ENCODE assay signal across 8 cellular contexts in genomic region chr15:90071220-90071807, GRCh38. TPM values are rescaled to one million over a fixed set of nuclear protein-coding genes. Genes with fewer than 3 reads are reported as not detected.
A peak's percentile ranks its signal among the peaks of the same experiment; 100 is the strongest.
DNase-seq lines count a peak whose midpoint lies in the region; ATAC-seq and TF ChIP-seq lines count a peak whose summit lies in the region.

No MANE protein-coding gene starts in this region.

- H3K9me3 ChIP-seq in effector memory CD4-positive, alpha-beta T cell (ENCODE audit: control insufficient read depth, low read length), result no peaks in the 10 kb centered on the region

- H3K4me3 Mint-ChIP-seq in activated CD8-positive, alpha-beta T cell treated with anti-CD3 and anti-CD28 coated beads, Interleukin-2, amount 10 ng/mL, durations not matched to agents 7 days and 5 days, result no peak overlapping the region
- H3K4me3 Mint-ChIP-seq in mesothelial cell of epicardium, result no peak overlapping the region

- no peaks in the 10 kb centered on the region for H3K27me3 Mint-ChIP-seq in activated CD8-positive, alpha-beta T cell treated with anti-CD3 and anti-CD28 coated beads, Interleukin-2, amount 10 ng/mL, durations not matched to agents 7 days and 5 days (ENCODE audit: low read depth)
- H3K27me3 Mint-ChIP-seq in mesothelial cell of epicardium (ENCODE audit: low read depth), result no peaks in the 10 kb centered on the region

- H3K4me1 ChIP-seq in effector memory CD4-positive, alpha-beta T cell (ENCODE audit: control insufficient read depth, insufficient read depth, low read length, poor library complexity, severe bottlenecking), result no peaks in the 10 kb centered on the region

- in situ Hi-C loops in G401 (cut with HindIII; ENCODE audit: low sequenced_read_pairs), result no loop called here

- no peak overlapping the region for H3K27ac Mint-ChIP-seq in activated CD8-positive, alpha-beta T cell treated with anti-CD3 and anti-CD28 coated beads, Interleukin-2, amount 10 ng/mL, durations not matched to agents 7 days and 5 days
- no peak overlapping the region for H3K27ac Mint-ChIP-seq in mesothelial cell of epicardium

- ATAC-seq in HG03159 (IDR thresholded peaks at IDR 0.05; ENCODE audit: unreplicated experiment), result peak; percentile 65
- ATAC-seq in activated CD8-positive, alpha-beta T cell treated with anti-CD3 and anti-CD28 coated beads, Interleukin-2, amount 10 ng/mL, durations not matched to agents 7 days and 5 days, result peak; percentile 86

- DNase-seq in G401 (ENCODE audit: low spot score), result peak; percentile 60
- DNase-seq in NCI-H748 treated with DMSO at 0.1 percent for 48 hours (lab: John Stamatoyannopoulos, UW), result peak; percentile 18
- peak; percentile 90 for DNase-seq in activated CD8-positive, alpha-beta T cell treated with anti-CD3 and anti-CD28 coated beads, Interleukin-2, amount 10 ng/mL, durations not matched to agents 7 days and 5 days
- DNase-seq in effector memory CD4-positive, alpha-beta T cell, result peak; percentile 48 to 66 (median 54)
- DNase-seq in mesothelial cell of epicardium (ENCODE audit: low spot score in 2 of 2, unreplicated experiment in 2 of 2), result peak in 1 of 2 experiments; percentile 72
- peak; percentile 62 to 65 for DNase-seq in stimulated activated CD8-positive, alpha-beta memory T cell treated with anti-CD3 and anti-CD28 coated beads, Interleukin-4, amount 100 ng/mL, for 4 hours (ENCODE audit: low read depth in 2 of 2, low spot score in 1 of 2)
- DNase-seq in NCI-H2107 treated with DMSO at 0.1 percent for 48 hours (lab: John Stamatoyannopoulos, UW; ENCODE audit: unreplicated experiment), result no peak

- no peak overlapping the region for H3K27ac ChIP-seq in effector memory CD4-positive, alpha-beta T cell (ENCODE audit: insufficient read depth, low read length, poor library complexity, severe bottlenecking)

- H3K36me3 ChIP-seq in effector memory CD4-positive, alpha-beta T cell (ENCODE audit: control insufficient read depth, insufficient read depth, low read length), result peaks cover 23% of the 10 kb centered on the region

- peak; percentile 76 for TF ChIP-seq CTCF in mesothelial cell of epicardium (IDR thresholded peaks at IDR 0.05; ENCODE audit: unreplicated experiment)

- POLR2A ChIA-PET in activated CD8-positive, alpha-beta T cell treated with anti-CD3 and anti-CD28 coated beads, Interleukin-2, amount 10 ng/mL, durations not matched to agents 7 days and 5 days (lab: Charles Lee), result interaction anchor here (0.5 to 1.3 kb wide), 3 partner anchors 85 to 231 kb away, joined by 3 read pairs; partner anchors contain the start of gene AP3S2

- no peaks in the 10 kb centered on the region for H3K9me3 Mint-ChIP-seq in activated CD8-positive, alpha-beta T cell treated with anti-CD3 and anti-CD28 coated beads, Interleukin-2, amount 10 ng/mL, durations not matched to agents 7 days and 5 days (ENCODE audit: insufficient read depth)
- H3K9me3 Mint-ChIP-seq in mesothelial cell of epicardium, result no peaks in the 10 kb centered on the region

- H3K4me1 Mint-ChIP-seq in activated CD8-positive, alpha-beta T cell treated with anti-CD3 and anti-CD28 coated beads, Interleukin-2, amount 10 ng/mL, durations not matched to agents 7 days and 5 days (ENCODE audit: low read depth), result peaks cover 10% of the 10 kb centered on the region
- H3K4me1 Mint-ChIP-seq in mesothelial cell of epicardium, result peaks cover 8% of the 10 kb centered on the region

- CTCF ChIA-PET in activated CD8-positive, alpha-beta T cell treated with anti-CD3 and anti-CD28 coated beads, Interleukin-2, amount 10 ng/mL, durations not matched to agents 7 days and 5 days (lab: Charles Lee), result interaction anchor here (0.6 to 3.3 kb wide), 34 partner anchors 9 to 331 kb away, joined by 3 to 40 read pairs (median 4); partner anchors contain the start of gene AP3S2

- no peaks in the 10 kb centered on the region for H3K27me3 ChIP-seq in effector memory CD4-positive, alpha-beta T cell (replicated peaks; ENCODE audit: control insufficient read depth, insufficient read depth, low read length, poor library complexity, severe bottlenecking)

- no peak overlapping the region for H3K4me3 ChIP-seq in effector memory CD4-positive, alpha-beta T cell (ENCODE audit: insufficient read depth, low read depth, low read length, poor library complexity, severe bottlenecking)

- H3K36me3 Mint-ChIP-seq in activated CD8-positive, alpha-beta T cell treated with anti-CD3 and anti-CD28 coated beads, Interleukin-2, amount 10 ng/mL, durations not matched to agents 7 days and 5 days (ENCODE audit: low read depth), result peaks cover 17% of the 10 kb centered on the region
- peaks cover 9% of the 10 kb centered on the region for H3K36me3 Mint-ChIP-seq in mesothelial cell of epicardium

RNA-seq across cellular contexts. Expression of gene IDH2, which starts 31.0 kb away (rescaled TPM):
- total RNA-seq in G401 (2014; rRNA removed; shearing (Covaris generic)), result 46.2 and 52.9 TPM in 2 replicates
- total RNA-seq in activated CD8-positive, alpha-beta T cell treated with anti-CD3 and anti-CD28 coated beads, Interleukin-2, amount 10 ng/mL, durations not matched to agents 7 days and 5 days, result 100 to 1,000 TPM; 291 to 301 TPM
- total RNA-seq in mesothelial cell of epicardium, result 126 to 132 TPM (median 127 TPM) in 3 replicates
